8 cellular contexts compared by ENCODE assay signal in genomic region chr5:170216262-170216864, GRCh38. TPM values are rescaled to one million over a fixed set of nuclear protein-coding genes. Genes with fewer than 3 reads are reported as not detected.
A peak's percentile ranks its signal among the peaks of the same experiment; 100 is the strongest.
DNase-seq lines count a peak whose midpoint lies in the region; ATAC-seq and TF ChIP-seq lines count a peak whose summit lies in the region.

No MANE protein-coding gene starts in this region.

- DNase-seq in AG09319 (ENCODE audit: extremely low read depth, low read depth) (peak; percentile 15), HFFc6 (peak; percentile 64), OCI-LY7 (ENCODE audit: low spot score) (peak; percentile 11), epithelial cell of esophagus (ENCODE audit: low read depth) (peak; percentile 83), pulmonary artery endothelial cell (ENCODE audit: low read depth, low spot score) (peak; percentile 55), D341Med (ENCODE audit: low spot score) (no peak)

- TF ChIP-seq CTCF in AG09319 (IDR thresholded peaks at IDR 0.05; ENCODE audit: low read depth, low read length), result peak; percentile 42
- TF ChIP-seq CTCF in HFFc6 (IDR thresholded peaks at IDR 0.05), result peak; percentile 80
- peak; percentile 65 for TF ChIP-seq CTCF in OCI-LY7 (conservative IDR thresholded peaks at IDR 0.05; ENCODE audit: low read length)
- TF ChIP-seq CTCF in epithelial cell of esophagus (IDR thresholded peaks at IDR 0.05; ENCODE audit: insufficient read depth, low read depth, low read length, missing control alignments), result peak; percentile 83

- no peak overlapping the region for H2AFZ ChIP-seq in OCI-LY7 (ENCODE audit: low read length)

- H3K36me3 Mint-ChIP-seq in HFFc6 (ENCODE audit: low read depth), result no peaks in the 10 kb centered on the region

- H3K4me3 Mint-ChIP-seq in HFFc6, result no peak overlapping the region

- no TSS peak for BruUV-seq in OCI-LY7 (replicated peaks; lab: Mats Ljungman, UMichigan)

- H3K4me2 ChIP-seq in OCI-LY7 (ENCODE audit: low read length), result no peak overlapping the region

- H3K9me3 Mint-ChIP-seq in HFFc6, result no peaks in the 10 kb centered on the region

- POLR2A ChIA-PET in OCI-LY7 (lab: Charles Lee), result no interaction called here

- no peak for ATAC-seq in HG02763 (IDR thresholded peaks at IDR 0.05; ENCODE audit: unreplicated experiment)
- ATAC-seq in HG02571 (IDR thresholded peaks at IDR 0.05; ENCODE audit: unreplicated experiment), result no peak

- H3K4me1 Mint-ChIP-seq in HFFc6 (ENCODE audit: low read depth), result no peaks in the 10 kb centered on the region

- no peak overlapping the region for H3K27ac ChIP-seq in OCI-LY7 (ENCODE audit: low read depth, low read length, poor library complexity, severe bottlenecking)

- no peaks in the 10 kb centered on the region for H3K4me1 ChIP-seq in OCI-LY7 (ENCODE audit: insufficient read depth, low read length, poor library complexity, severe bottlenecking)

- no peaks in the 10 kb centered on the region for H4K20me1 ChIP-seq in OCI-LY7 (ENCODE audit: insufficient read depth, low read length)

- H3K36me3 ChIP-seq in OCI-LY7 (ENCODE audit: insufficient read depth, low read length), result no peaks in the 10 kb centered on the region

- no peaks in the 10 kb centered on the region for H3K9me3 ChIP-seq in OCI-LY7 (ENCODE audit: low read length)

- H3K27ac Mint-ChIP-seq in HFFc6, result no peak overlapping the region

- no peaks in the 10 kb centered on the region for H3K9me2 ChIP-seq in OCI-LY7 (ENCODE audit: insufficient read depth, low read length)

- intact Hi-C loops in OCI-LY7 (cut with micrococcal nuclease; ENCODE audit: unreplicated experiment), result no loop called here

- H3K4me3 ChIP-seq in OCI-LY7 (ENCODE audit: low read depth, low read length, poor library complexity, severe bottlenecking) (no peak overlapping the region), epithelial cell of esophagus (ENCODE audit: low read length) (no peak overlapping the region)

- H3K27me3 Mint-ChIP-seq in HFFc6 (ENCODE audit: insufficient read depth), result peaks cover 11% of the 10 kb centered on the region

- H3K79me2 ChIP-seq in OCI-LY7 (ENCODE audit: insufficient read depth, low read depth, low read length), result no peaks in the 10 kb centered on the region

- CTCF ChIA-PET in OCI-LY7 (lab: Charles Lee; ENCODE audit: unreplicated experiment), result no interaction called here

RNA-seq across cellular contexts. Expression of gene C5orf58, which starts 16.4 kb away (rescaled TPM):
- total RNA-seq in HFFc6 (2021; fragmentation: NEBNext Ultra II Directional; extraction: Animal tissue kit (Norgen Biotek cat#: 25700)), result not detected
- not detected in 2 replicates for total RNA-seq in OCI-LY7 (2014; rRNA removed; shearing (Covaris generic))
- total RNA-seq in OCI-LY7 (2022) (not detected in 2 replicates), pulmonary artery endothelial cell (not detected in 2 replicates)
